Comparison of ENCODE assay signal across 9 cellular contexts in genomic region chr3:4722103-4722502, GRCh38.
DNase-seq lines count a peak whose midpoint lies in the region; ATAC-seq, FAIRE-seq and TF ChIP-seq lines count a peak whose summit lies in the region.
"Had no signal": no experiment of that assay in that cellular context is flagged by ENCODE, and none has a peak within 500 bp of the region (broad histone marks: within the 10 kb centered on the region; RNA-seq: fewer than 3 reads in every experiment).

No MANE protein-coding gene starts in this region.

- WGBS in ovary, 3 donors: 58 to 77% (median 60%) methylated on average over 6 of the region's 6 CpGs

- DNase-seq in Ammon's horn (ENCODE audit: low spot score): peak; percentile 78
- peak; percentile 83 for DNase-seq in LHCN-M2 (ENCODE audit: low read depth)
- peak; percentile 52 for DNase-seq in fibroblast of gingiva (ENCODE audit: low read depth)
- DNase-seq in ovary: peak in 2 of 5 donors; percentile 53 to 66
- DNase-seq in retina: no peak
- DNase-seq: naive B cell had no signal

- no peak for TF ChIP-seq EP300 in ovary (IDR thresholded peaks at IDR 0.05)

- H3K9me3 ChIP-seq in ovary: no peaks in the 10 kb centered on the region

- FAIRE-seq in TTC549 (lab: Jason Lieb, UNC): peak; percentile 81

- H3K4me3 ChIP-seq in ovary: no peak overlapping the region

- peak in 2 of 3 donors; percentile 31 to 41 for TF ChIP-seq CTCF in ovary (IDR thresholded peaks at IDR 0.05)

- intact Hi-C loops in ovary (cut with DNase I): loop anchor here in 2 of 4 donors (2.0 to 10.0 kb wide), 3 partner anchors 257 to 305 kb away; partner anchors contain the start of gene BHLHE40 (in 1 of the 2)

- H3K4me1 ChIP-seq in ovary (ENCODE audit: insufficient read depth): peaks cover 11% of the 10 kb centered on the region

- no peak for TF ChIP-seq POLR2A in ovary (IDR thresholded peaks at IDR 0.05)

- peak overlapping the region; percentile 46 to 73 for H3K27ac ChIP-seq in ovary

- H3K27me3 ChIP-seq in ovary: no peaks in the 10 kb centered on the region

- ATAC-seq in GM18867 (IDR thresholded peaks at IDR 0.05; ENCODE audit: unreplicated experiment) (peak; percentile 75), HG02970 (IDR thresholded peaks at IDR 0.05; ENCODE audit: low FRiP score, unreplicated experiment) (no peak)

- no peaks in the 10 kb centered on the region for H3K36me3 ChIP-seq in ovary
